In genomic region chr1:5296135-5296930, GRCh38 we compare ENCODE assay signal across 21 cellular contexts.
"Had no signal": no experiment of that assay in that cellular context is flagged by ENCODE, and none has a peak within 500 bp of the region (broad histone marks: within the 10 kb centered on the region; RNA-seq: fewer than 3 reads in every experiment).

No MANE protein-coding gene starts in this region.

- H3K27me3 ChIP-seq: foreskin keratinocyte, pancreas, tibial nerve, vagina had no signal

- H3K27ac ChIP-seq: foreskin keratinocyte, lower lobe of right lung, pancreas, psoas muscle, tibial nerve, vagina had no signal

- H3K36me3 ChIP-seq: lower lobe of right lung, pancreas, tibial nerve, vagina had no signal

- H3K4me3 ChIP-seq: lower lobe of right lung, pancreas, psoas muscle, tibial nerve, vagina had no signal

- DNase-seq: activated B cell treated with CpG ODN at 0.5 μM for 24 hours; activated CD4-positive, alpha-beta T cell treated with anti-CD3 and anti-CD28 coated beads for 36 hours; activated CD4-positive, alpha-beta T cell treated with anti-CD3 and anti-CD28 coated beads, Interleukin-2, amount 50 U/mL, for 4 hours; activated CD8-positive, alpha-beta memory T cell treated with anti-CD3 and anti-CD28 coated beads, Interleukin-2, amount 50 U/mL, for 48 hours; activated naive CD4-positive, alpha-beta T cell treated with anti-CD3 and anti-CD28 coated beads for 36 hours; activated naive CD8-positive, alpha-beta T cell treated with anti-CD3 and anti-CD28 coated beads, Interleukin-2, amount 10 ng/mL, durations not matched to agents 7 days and 5 days; activated T-cell treated with anti-CD3 and anti-CD28 coated beads, Interleukin-2, amount 50 U/mL, for 4 hours; amniotic stem cell; effector CD8-positive, alpha-beta T cell; foreskin keratinocyte; kidney; lower lobe of right lung; mesendoderm; naive thymus-derived CD4-positive, alpha-beta T cell; stimulated activated CD4-positive, alpha-beta T cell treated with anti-CD3 and anti-CD28 coated beads, Interleukin-4, amount 100 ng/mL, for 24 hours; stimulated activated naive CD8-positive, alpha-beta T cell treated with anti-CD3 and anti-CD28 coated beads, Interleukin-15, Interleukin-2, amounts not matched to agents 100 U/mL and 50 U/mL, for 24 hours; T1000 had no signal

- ATAC-seq: activated CD4-positive, alpha-beta T cell treated with anti-CD3 and anti-CD28 coated beads for 36 hours; activated T-cell treated with anti-CD3 and anti-CD28 coated beads, Interleukin-2, amount 50 U/mL, for 4 hours; foreskin keratinocyte; naive thymus-derived CD4-positive, alpha-beta T cell; stimulated activated naive CD8-positive, alpha-beta T cell treated with anti-CD3 and anti-CD28 coated beads, Interleukin-15, Interleukin-2, amounts not matched to agents 100 U/mL and 50 U/mL, for 24 hours had no signal

- FAIRE-seq: kidney, pancreas had no signal
